ENCODE assay signal across 20 cellular contexts in the genomic region with DNA sequence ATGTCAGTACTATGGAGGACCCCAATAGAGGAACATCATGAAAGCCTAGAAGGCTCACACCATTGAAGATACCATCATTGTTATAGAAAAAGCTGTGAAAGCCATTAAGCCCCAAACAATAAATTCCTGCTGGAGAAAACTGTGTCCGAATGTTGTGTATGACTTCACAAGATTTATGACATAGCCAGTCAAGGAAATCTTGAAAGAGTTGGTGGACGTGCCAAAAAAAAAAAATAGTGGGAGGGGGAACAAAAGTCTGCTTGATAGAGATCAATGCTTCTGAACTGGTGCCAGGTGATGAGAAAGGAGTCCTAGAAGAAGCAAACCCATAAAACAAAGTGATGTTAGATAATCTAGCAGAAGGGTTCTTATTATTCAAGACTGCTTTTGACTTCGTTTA.
"Had no signal": no experiment of that assay in that cellular context is flagged by ENCODE, and none has a peak within 500 bp of the region (broad histone marks: within the 10 kb centered on the region; RNA-seq: fewer than 3 reads in every experiment).

No MANE protein-coding gene starts in this region.

- H3K36me3 ChIP-seq: ovary, right atrium auricular region, sigmoid colon, thoracic aorta, transverse colon had no signal

- ATAC-seq: left colon; left ventricle myocardium superior; naive thymus-derived CD4-positive, alpha-beta T cell had no signal

- H3K4me3 ChIP-seq: coronary artery, hepatocyte, ovary, right atrium auricular region, sigmoid colon, skin epidermis, stomach, thoracic aorta, transverse colon had no signal

- H3K27me3 Mint-ChIP-seq: naive thymus-derived CD4-positive, alpha-beta T cell had no signal

- DNase-seq: effector CD4-positive, alpha-beta T cell; endodermal cell; foreskin melanocyte; head of caudate nucleus; left colon; left ventricle myocardium superior; naive thymus-derived CD4-positive, alpha-beta T cell; ovary; sigmoid colon; stimulated activated CD4-positive, alpha-beta T cell treated with anti-CD3 and anti-CD28 coated beads, Interleukin-2, amount 100 ng/mL, for 24 hours; stimulated activated CD4-positive, alpha-beta T cell treated with anti-CD3 and anti-CD28 coated beads, Interleukin-4, amount 100 ng/mL, for 4 hours; stimulated activated naive CD4-positive, alpha-beta T cell; stomach; substantia nigra; transverse colon had no signal

- H3K27ac Mint-ChIP-seq: endodermal cell had no signal

- H3K27ac ChIP-seq: coronary artery, hepatocyte, ovary, right atrium auricular region, sigmoid colon, skin epidermis, stomach, thoracic aorta, transverse colon had no signal

- H3K4me3 Mint-ChIP-seq: endodermal cell; naive thymus-derived CD4-positive, alpha-beta T cell had no signal

- H3K9me3 ChIP-seq: ovary, right atrium auricular region, sigmoid colon, thoracic aorta, transverse colon had no signal

- H3K4me1 ChIP-seq: right atrium auricular region had no signal
